1 cellular context compared by ENCODE assay signal in genomic region chr17:29195465-29196081, GRCh38.
TF ChIP-seq lines count a peak whose summit lies in the region.

No MANE protein-coding gene starts in this region.

TF ChIP-seq in GM12878, 131 proteins besides CTCF, POLR2A, EP300 and RAD21 (continued from another document):
- TF ChIP-seq, protein P1, sequence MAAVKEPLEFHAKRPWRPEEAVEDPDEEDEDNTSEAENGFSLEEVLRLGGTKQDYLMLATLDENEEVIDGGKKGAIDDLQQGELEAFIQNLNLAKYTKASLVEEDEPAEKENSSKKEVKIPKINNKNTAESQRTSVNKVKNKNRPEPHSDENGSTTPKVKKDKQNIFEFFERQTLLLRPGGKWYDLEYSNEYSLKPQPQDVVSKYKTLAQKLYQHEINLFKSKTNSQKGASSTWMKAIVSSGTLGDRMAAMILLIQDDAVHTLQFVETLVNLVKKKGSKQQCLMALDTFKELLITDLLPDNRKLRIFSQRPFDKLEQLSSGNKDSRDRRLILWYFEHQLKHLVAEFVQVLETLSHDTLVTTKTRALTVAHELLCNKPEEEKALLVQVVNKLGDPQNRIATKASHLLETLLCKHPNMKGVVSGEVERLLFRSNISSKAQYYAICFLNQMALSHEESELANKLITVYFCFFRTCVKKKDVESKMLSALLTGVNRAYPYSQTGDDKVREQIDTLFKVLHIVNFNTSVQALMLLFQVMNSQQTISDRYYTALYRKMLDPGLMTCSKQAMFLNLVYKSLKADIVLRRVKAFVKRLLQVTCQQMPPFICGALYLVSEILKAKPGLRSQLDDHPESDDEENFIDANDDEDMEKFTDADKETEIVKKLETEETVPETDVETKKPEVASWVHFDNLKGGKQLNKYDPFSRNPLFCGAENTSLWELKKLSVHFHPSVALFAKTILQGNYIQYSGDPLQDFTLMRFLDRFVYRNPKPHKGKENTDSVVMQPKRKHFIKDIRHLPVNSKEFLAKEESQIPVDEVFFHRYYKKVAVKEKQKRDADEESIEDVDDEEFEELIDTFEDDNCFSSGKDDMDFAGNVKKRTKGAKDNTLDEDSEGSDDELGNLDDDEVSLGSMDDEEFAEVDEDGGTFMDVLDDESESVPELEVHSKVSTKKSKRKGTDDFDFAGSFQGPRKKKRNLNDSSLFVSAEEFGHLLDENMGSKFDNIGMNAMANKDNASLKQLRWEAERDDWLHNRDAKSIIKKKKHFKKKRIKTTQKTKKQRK (IDR thresholded peaks at IDR 0.05; ENCODE audit: low read depth, low read length) = no peak
- TF ChIP-seq PKNOX1 (IDR thresholded peaks at IDR 0.05) (0 out of 2 replicates have a peak, but pooled peaks have one; percentile 30), ATF2 (IDR thresholded peaks at IDR 0.05; ENCODE audit: low read length) (peak; percentile 21; the same call in 1 of the 2 replicates), MTA2 (IDR thresholded peaks at IDR 0.05; ENCODE audit: low read depth) (peak; percentile 61; the same call in 1 of the 2 replicates), TCF3 (IDR thresholded peaks at IDR 0.05; ENCODE audit: borderline replicate concordance, insufficient read depth, low read depth, low read length) (no peak), CREM (IDR thresholded peaks at IDR 0.05; ENCODE audit: low read depth) (no peak; the same call in 1 of the 2 replicates), MYC (IDR thresholded peaks at IDR 0.05; ENCODE audit: insufficient read depth, insufficient read length, insufficient replicate concordance, low read length, severe bottlenecking) (no peak), TBL1XR1 (IDR thresholded peaks at IDR 0.05; ENCODE audit: low read depth, low read length) (no peak)
